Comparison of ENCODE assay signal across 18 cellular contexts in genomic region chr1:119047040-119047438, GRCh38. TPM values are rescaled to one million over a fixed set of nuclear protein-coding genes. Genes with fewer than 3 reads are reported as not detected.
A peak's percentile ranks its signal among the peaks of the same experiment; 100 is the strongest.
DNase-seq lines count a peak whose midpoint lies in the region; ATAC-seq and TF ChIP-seq lines count a peak whose summit lies in the region.
"Had no signal": no experiment of that assay in that cellular context is flagged by ENCODE, and none has a peak within 500 bp of the region (broad histone marks: within the 10 kb centered on the region; RNA-seq: fewer than 3 reads in every experiment).

No MANE protein-coding gene starts in this region.

- H3K4me3 ChIP-seq in MM.1S (ENCODE audit: low read length): no peak overlapping the region
- H3K4me3 ChIP-seq: right lobe of liver, tibial nerve had no signal

- no peak overlapping the region for H2AFZ ChIP-seq in MM.1S (ENCODE audit: low read length)

- peak; percentile 63 for ATAC-seq in Right ventricle myocardium inferior
- no peak for ATAC-seq in GM19452 (IDR thresholded peaks at IDR 0.05; ENCODE audit: unreplicated experiment)
- ATAC-seq: naive thymus-derived CD4-positive, alpha-beta T cell had no signal

- H3K4me2 ChIP-seq in MM.1S (ENCODE audit: low read depth, low read length): no peak overlapping the region

- H4K20me1 ChIP-seq in MM.1S (ENCODE audit: insufficient read depth, low read length): no peaks in the 10 kb centered on the region

- no peaks in the 10 kb centered on the region for H3F3A ChIP-seq in MM.1S (ENCODE audit: insufficient read depth, low read length)

- no peak for TF ChIP-seq CTCF in mesothelial cell of epicardium (IDR thresholded peaks at IDR 0.05; ENCODE audit: unreplicated experiment)
- no peak for TF ChIP-seq CTCF in MM.1S (IDR thresholded peaks at IDR 0.05; ENCODE audit: low read length)

- H3K79me2 ChIP-seq in MM.1S (ENCODE audit: low read length): no peaks in the 10 kb centered on the region

- peaks cover 6% of the 10 kb centered on the region for H3K4me1 Mint-ChIP-seq in mesothelial cell of epicardium

- H3K27ac ChIP-seq in epithelial cell of prostate (peak overlapping the region; percentile 34), MM.1S (ENCODE audit: low read length) (no peak overlapping the region)
- H3K27ac ChIP-seq: right lobe of liver had no signal

- no peaks in the 10 kb centered on the region for H3K27me3 Mint-ChIP-seq in mesothelial cell of epicardium (ENCODE audit: low read depth)
- H3K27me3 Mint-ChIP-seq: naive thymus-derived CD4-positive, alpha-beta T cell had no signal

- H3K27ac Mint-ChIP-seq in mesothelial cell of epicardium: peak overlapping the region; percentile 87
- H3K27ac Mint-ChIP-seq: naive thymus-derived CD4-positive, alpha-beta T cell; T-helper 2 cell treated with Interferon-gamma antibody and Interleukin-4, amounts not matched to agents 5 μg/mL and 100 μg/mL, for 36 hours had no signal

- H3K36me3 Mint-ChIP-seq in mesothelial cell of epicardium: peaks cover 12% of the 10 kb centered on the region

- H3K36me3 ChIP-seq in MM.1S (replicated peaks; ENCODE audit: insufficient read depth, low read length): no peaks in the 10 kb centered on the region
- H3K36me3 ChIP-seq: right lobe of liver had no signal

- H3K9ac ChIP-seq in MM.1S (ENCODE audit: low read length): no peak overlapping the region

- no peaks in the 10 kb centered on the region for H3K9me2 ChIP-seq in MM.1S (replicated peaks; ENCODE audit: insufficient read depth, low read length)

- DNase-seq in Right ventricle myocardium inferior (ENCODE audit: missing footprints) (no peak), cardiac septum (ENCODE audit: low spot score) (no peak), epithelial cell of prostate (ENCODE audit: low read depth, low spot score) (no peak), mesothelial cell of epicardium (ENCODE audit: low spot score in 2 of 2, unreplicated experiment in 2 of 2) (no peak), MM.1S (no peak), GM19238 (ENCODE audit: insufficient read length, low spot score) (no peak), DMS153 treated with DMSO at 0.1 percent for 48 hours (lab: John Stamatoyannopoulos, UW; ENCODE audit: unreplicated experiment) (no peak)
- DNase-seq: activated CD4-positive, alpha-beta T cell treated with anti-CD3 and anti-CD28 coated beads, Interleukin-2, amount 50 U/mL, for 4 hours; activated effector memory CD4-positive, alpha-beta T cell treated with anti-CD3 and anti-CD28 coated beads, Interleukin-2, amount 50 U/mL, for 16 hours; DMS53; H7; islet precursor cell; naive thymus-derived CD4-positive, alpha-beta T cell; NCI-H524 treated with DMSO at 0.1 percent for 48 hours; right lobe of liver had no signal

- H3K4me3 Mint-ChIP-seq in mesothelial cell of epicardium: no peak overlapping the region
- H3K4me3 Mint-ChIP-seq: naive thymus-derived CD4-positive, alpha-beta T cell; T-helper 2 cell treated with Interferon-gamma antibody and Interleukin-4, amounts not matched to agents 5 μg/mL and 100 μg/mL, for 36 hours had no signal

- H3K27me3 ChIP-seq in MM.1S (replicated peaks; ENCODE audit: insufficient read depth, low read length): no peaks in the 10 kb centered on the region
- H3K27me3 ChIP-seq: right lobe of liver, tibial nerve had no signal

- H3K4me1 ChIP-seq in MM.1S (ENCODE audit: low read length): no peaks in the 10 kb centered on the region
- H3K4me1 ChIP-seq: right lobe of liver had no signal

- intact Hi-C loops in Right ventricle myocardium inferior (cut with DNase I) (no loop called here), cardiac septum (cut with DNase I) (no loop called here)

- no peaks in the 10 kb centered on the region for H3K9me3 Mint-ChIP-seq in mesothelial cell of epicardium
- H3K9me3 Mint-ChIP-seq: T-helper 2 cell treated with Interferon-gamma antibody and Interleukin-4, amounts not matched to agents 5 μg/mL and 100 μg/mL, for 36 hours had no signal

- H3K9me3 ChIP-seq in MM.1S (replicated peaks; ENCODE audit: insufficient read depth, low read length): no peaks in the 10 kb centered on the region
- H3K9me3 ChIP-seq: right lobe of liver, tibial nerve had no signal

RNA-seq across cellular contexts. Expression of gene TBX15, which starts 58.9 kb away (rescaled TPM):
- 0.43 TPM for total RNA-seq in Right ventricle myocardium inferior
- 1.1 TPM for total RNA-seq in cardiac septum
- 0.09 TPM in 1 of 3 replicates, not detected in the others for total RNA-seq in mesothelial cell of epicardium
- total RNA-seq: naive thymus-derived CD4-positive, alpha-beta T cell had no signal
